Comparison of ENCODE assay signal across 19 cellular contexts in genomic region chr2:69588945-69589344, GRCh38. TPM values are rescaled to one million over a fixed set of nuclear protein-coding genes. Genes with fewer than 3 reads are reported as not detected.
A peak's percentile ranks its signal among the peaks of the same experiment; 100 is the strongest.
DNase-seq lines count a peak whose midpoint lies in the region; ATAC-seq and TF ChIP-seq lines count a peak whose summit lies in the region.
"Had no signal": no experiment of that assay in that cellular context is flagged by ENCODE, and none has a peak within 500 bp of the region (broad histone marks: within the 10 kb centered on the region; RNA-seq: fewer than 3 reads in every experiment).

No MANE protein-coding gene starts in this region.

- H3K9me3 ChIP-seq in CD4-positive, alpha-beta T cell (ENCODE audit: control insufficient read depth, low read length): no peaks in the 10 kb centered on the region
- no peaks in the 10 kb centered on the region for H3K9me3 ChIP-seq in CD8-positive, alpha-beta T cell (ENCODE audit: low read length)
- H3K9me3 ChIP-seq in mucosa of descending colon: no peaks in the 10 kb centered on the region
- no peaks in the 10 kb centered on the region for H3K9me3 ChIP-seq in BE2C
- H3K9me3 ChIP-seq: lower lobe of right lung, sigmoid colon, upper lobe of right lung had no signal

- no peaks in the 10 kb centered on the region for H3K27me3 Mint-ChIP-seq in CD4-positive, alpha-beta T cell
- H3K27me3 Mint-ChIP-seq in CD8-positive, alpha-beta T cell (ENCODE audit: low read depth): no peaks in the 10 kb centered on the region
- no peaks in the 10 kb centered on the region for H3K27me3 Mint-ChIP-seq in activated naive CD8-positive, alpha-beta T cell

- CTCF ChIA-PET in CD4-positive, alpha-beta T cell (lab: Charles Lee): interaction anchor here (3.8 kb wide), 1 partner anchor 136 kb away, joined by 12 read pairs; no protein-coding TSS in a partner anchor
- CTCF ChIA-PET in CD8-positive, alpha-beta T cell (lab: Charles Lee): interaction anchor here (0.8 to 3.3 kb wide), 2 partner anchors 23 to 51 kb away, joined by 3 to 21 read pairs; no protein-coding TSS in a partner anchor

- DNase-seq in CD4-positive, alpha-beta T cell: no peak
- DNase-seq in CD8-positive, alpha-beta T cell: no peak
- DNase-seq in mucosa of descending colon: no peak
- DNase-seq in BE2C: no peak
- no peak for DNase-seq in GM20000 (ENCODE audit: low spot score)
- no peak for DNase-seq in foreskin fibroblast
- DNase-seq: activated CD4-positive, alpha-beta T cell treated with anti-CD3 and anti-CD28 coated beads, Interleukin-2, amount 50 U/mL, for 48 hours; effector CD8-positive, alpha-beta T cell; GDM1; lower lobe of right lung; NCI-H1105 treated with DMSO at 0.1 percent for 48 hours; NCI-H526; SHP77; sigmoid colon; stimulated activated naive CD4-positive, alpha-beta T cell treated with Interleukin-2 at 50 U/mL for 16 hours; T-helper 1 cell; upper lobe of right lung had no signal

- no peak overlapping the region for H3K4me3 ChIP-seq in CD8-positive, alpha-beta T cell (ENCODE audit: low read depth, low read length)
- H3K4me3 ChIP-seq in mucosa of descending colon (no peak overlapping the region), BE2C (ENCODE audit: low read depth, low read length) (no peak overlapping the region), foreskin fibroblast (ENCODE audit: low read depth in 1 of 2, low read length in 2 of 2) (no peak overlapping the region)
- H3K4me3 ChIP-seq: lower lobe of right lung, sigmoid colon, upper lobe of right lung had no signal

- intact Hi-C loops in CD4-positive, alpha-beta T cell (cut with DNase I, micrococcal nuclease): loop anchor here (2.0 to 5.0 kb wide), 2 partner anchors 18 to 53 kb away; partner anchors contain the start of gene AAK1 (in 1 of the 2)
- intact Hi-C loops in CD8-positive, alpha-beta T cell (cut with DNase I, micrococcal nuclease): no loop called here
- intact Hi-C loops in mucosa of descending colon (cut with DNase I, micrococcal nuclease): no loop called here

- H3K36me3 Mint-ChIP-seq in CD4-positive, alpha-beta T cell (ENCODE audit: low read depth): peaks cover 37% of the 10 kb centered on the region
- peaks cover 26% of the 10 kb centered on the region for H3K36me3 Mint-ChIP-seq in CD8-positive, alpha-beta T cell
- peaks cover 6% of the 10 kb centered on the region for H3K36me3 Mint-ChIP-seq in activated naive CD8-positive, alpha-beta T cell

- peak overlapping the region; percentile 67 for H3K27ac Mint-ChIP-seq in CD4-positive, alpha-beta T cell
- H3K27ac Mint-ChIP-seq in CD8-positive, alpha-beta T cell: peak overlapping the region; percentile 83
- H3K27ac Mint-ChIP-seq in activated naive CD8-positive, alpha-beta T cell: peak overlapping the region; percentile 64
- H3K27ac Mint-ChIP-seq: B cell had no signal

- H3K9me3 Mint-ChIP-seq in CD4-positive, alpha-beta T cell: no peaks in the 10 kb centered on the region
- H3K9me3 Mint-ChIP-seq in CD8-positive, alpha-beta T cell: no peaks in the 10 kb centered on the region
- H3K9me3 Mint-ChIP-seq in activated naive CD8-positive, alpha-beta T cell (ENCODE audit: low read depth): no peaks in the 10 kb centered on the region

- H3K36me3 ChIP-seq in CD8-positive, alpha-beta T cell (ENCODE audit: insufficient read depth, low read length): no peaks in the 10 kb centered on the region
- H3K36me3 ChIP-seq in mucosa of descending colon (ENCODE audit: low read depth): no peaks in the 10 kb centered on the region
- no peaks in the 10 kb centered on the region for H3K36me3 ChIP-seq in BE2C
- H3K36me3 ChIP-seq: lower lobe of right lung, sigmoid colon, upper lobe of right lung had no signal

- TF ChIP-seq CTCF in CD4-positive, alpha-beta T cell (IDR thresholded peaks at IDR 0.05): no peak
- TF ChIP-seq CTCF in CD8-positive, alpha-beta T cell (IDR thresholded peaks at IDR 0.05): no peak
- TF ChIP-seq CTCF in mucosa of descending colon (IDR thresholded peaks at IDR 0.05): no peak
- no peak for TF ChIP-seq CTCF in BE2C (IDR thresholded peaks at IDR 0.05; ENCODE audit: low read depth, low read length)
- TF ChIP-seq CTCF in GM20000 (IDR thresholded peaks at IDR 0.05; ENCODE audit: extremely low read depth, missing control alignments): no peak
- TF ChIP-seq CTCF in foreskin fibroblast (IDR thresholded peaks at IDR 0.05; ENCODE audit: low read depth, low read length): no peak

- no peak overlapping the region for H3K27ac ChIP-seq in CD4-positive, alpha-beta T cell (ENCODE audit: low read depth, low read length)
- no peak overlapping the region for H3K27ac ChIP-seq in CD8-positive, alpha-beta T cell (ENCODE audit: low read depth, low read length)
- H3K27ac ChIP-seq: lower lobe of right lung, sigmoid colon, upper lobe of right lung had no signal

- no peaks in the 10 kb centered on the region for H3K27me3 ChIP-seq in CD4-positive, alpha-beta T cell (ENCODE audit: control insufficient read depth, insufficient read depth, low read length)
- H3K27me3 ChIP-seq in CD8-positive, alpha-beta T cell (ENCODE audit: insufficient read depth, low read length): no peaks in the 10 kb centered on the region
- H3K27me3 ChIP-seq in BE2C: no peaks in the 10 kb centered on the region
- H3K27me3 ChIP-seq: sigmoid colon, upper lobe of right lung had no signal

- H3K4me1 ChIP-seq in CD8-positive, alpha-beta T cell (ENCODE audit: insufficient read depth, low read length): peaks cover 69% of the 10 kb centered on the region
- no peaks in the 10 kb centered on the region for H3K4me1 ChIP-seq in mucosa of descending colon (ENCODE audit: low read depth)
- no peaks in the 10 kb centered on the region for H3K4me1 ChIP-seq in BE2C

- ATAC-seq in CD4-positive, alpha-beta T cell (ENCODE audit: poor library complexity): no peak
- no peak for ATAC-seq in CD8-positive, alpha-beta T cell
- peak; percentile 76 for ATAC-seq in mucosa of descending colon
- ATAC-seq: lower lobe of right lung, upper lobe of right lung had no signal

- peak overlapping the region; percentile 5 for H3K4me3 Mint-ChIP-seq in CD4-positive, alpha-beta T cell
- H3K4me3 Mint-ChIP-seq in CD8-positive, alpha-beta T cell: peak overlapping the region; percentile 4
- H3K4me3 Mint-ChIP-seq in activated naive CD8-positive, alpha-beta T cell: peak overlapping the region; percentile 1
- H3K4me3 Mint-ChIP-seq: B cell had no signal

- POLR2A ChIA-PET in CD4-positive, alpha-beta T cell (lab: Charles Lee): interaction anchor here (0.9 to 1.4 kb wide), 2 partner anchors 9 to 16 kb away, joined by 3 read pairs; no protein-coding TSS in a partner anchor
- POLR2A ChIA-PET in CD8-positive, alpha-beta T cell (lab: Charles Lee): interaction anchor here (0.6 to 1.3 kb wide), 2 partner anchors 10 to 110 kb away, joined by 3 to 4 read pairs; no protein-coding TSS in a partner anchor

- peaks cover 84% of the 10 kb centered on the region for H3K4me1 Mint-ChIP-seq in CD4-positive, alpha-beta T cell (ENCODE audit: low read depth)
- H3K4me1 Mint-ChIP-seq in CD8-positive, alpha-beta T cell (ENCODE audit: low read depth): peaks cover 82% of the 10 kb centered on the region
- H3K4me1 Mint-ChIP-seq in activated naive CD8-positive, alpha-beta T cell (ENCODE audit: low read depth): peaks cover 79% of the 10 kb centered on the region
- H3K4me1 Mint-ChIP-seq: B cell had no signal

RNA-seq across cellular contexts. Expression of gene AAK1, which starts 54.6 kb away (rescaled TPM):
- total RNA-seq in CD4-positive, alpha-beta T cell: 100 to 1,000 TPM; 201 to 208 TPM
- 100 to 1,000 TPM; 156 to 174 TPM for total RNA-seq in CD8-positive, alpha-beta T cell
- 10 to 100 TPM; 62.4 to 68.4 (median 66.2) TPM for total RNA-seq in mucosa of descending colon
- 11.6 TPM for polyA plus RNA-seq in BE2C (2012; ENCODE audit: insufficient read depth, insufficient read length, low read depth)

Comparison
In these comparisons a context has a peak if more than half of its experiments do, and no peak if none do; other contexts are left out.
1. intact Hi-C loops: an anchor here in CD4-positive, alpha-beta T cell (2.0 to 5.0 kb wide); none called in CD8-positive, alpha-beta T cell and mucosa of descending colon.